ENCODE assay signal across 1 cellular context in genomic region chr16:48300391-48300856, GRCh38.
TF ChIP-seq lines count a peak whose summit lies in the region.

No MANE protein-coding gene starts in this region.

TF ChIP-seq in K562, 482 proteins besides CTCF, POLR2A, EP300 and RAD21 (continued from another document and continues in another):
- TF ChIP-seq AFF1 (IDR thresholded peaks at IDR 0.05; ENCODE audit: low read depth in 1 of 2, partially characterized antibody in 2 of 2) (peak in 1 of 2 experiments; percentile 48), CXXC5 (CRISPR knock-in tag; IDR thresholded peaks at IDR 0.05) (peak; percentile 89), ZNF444 (CRISPR knock-in tag; IDR thresholded peaks at IDR 0.05) (no peak), GABPB2 (CRISPR knock-in tag; conservative IDR thresholded peaks at IDR 0.05) (no peak), SMC3 (conservative IDR thresholded peaks at IDR 0.05; ENCODE audit: insufficient read depth, low read depth, low read length) (no peak), L3MBTL2 (IDR thresholded peaks at IDR 0.05) (peak; percentile 87), ZNF197 (CRISPR knock-in tag; IDR thresholded peaks at IDR 0.05; ENCODE audit: low read depth) (peak; percentile 88), ZBTB12 (CRISPR knock-in tag; IDR thresholded peaks at IDR 0.05) (peak; percentile 44; the same call in 1 of the 2 replicates), PHTF2 (CRISPR knock-in tag; IDR thresholded peaks at IDR 0.05) (0 out of 2 replicates have a peak, but pooled peaks have one; percentile 69), E4F1 (CRISPR knock-in tag; IDR thresholded peaks at IDR 0.05; ENCODE audit: borderline replicate concordance) (no peak), ZNF311 (CRISPR knock-in tag; IDR thresholded peaks at IDR 0.05) (peak; percentile 91), PATZ1 (CRISPR knock-in tag; IDR thresholded peaks at IDR 0.05; ENCODE audit: borderline replicate concordance) (peak; percentile 59; the same call in 1 of the 2 replicates), ATF3 (IDR thresholded peaks at IDR 0.05) (peak; percentile 97), ATF3 (CRISPR knock-in tag; conservative IDR thresholded peaks at IDR 0.05) (no peak), ZBTB26 (CRISPR knock-in tag; IDR thresholded peaks at IDR 0.05) (no peak), NFE2 (IDR thresholded peaks at IDR 0.05; ENCODE audit: low read depth) (peak; percentile 36; the same call in 1 of the 2 replicates), SMAD3 (CRISPR knock-in tag; conservative IDR thresholded peaks at IDR 0.05) (peak; percentile 81; the same call in 1 of the 2 replicates), ZNF707 (CRISPR knock-in tag; conservative IDR thresholded peaks at IDR 0.05) (peak; percentile 60; the same call in 1 of the 2 replicates), ZFP1 (CRISPR knock-in tag; IDR thresholded peaks at IDR 0.05) (no peak), BHLHE40 (IDR thresholded peaks at IDR 0.05; ENCODE audit: low read length) (no peak), OTX1 (CRISPR knock-in tag; IDR thresholded peaks at IDR 0.05) (peak; percentile 22; the same call in 1 of the 2 replicates), JUN (IDR thresholded peaks at IDR 0.05; ENCODE audit: borderline replicate concordance, low read depth, low read length) (peak; percentile 23; the same call in 1 of the 2 replicates), JUN (CRISPR knock-in tag; IDR thresholded peaks at IDR 0.05; ENCODE audit: borderline replicate concordance) (no peak), ZNF277 (CRISPR knock-in tag; IDR thresholded peaks at IDR 0.05; ENCODE audit: borderline replicate concordance) (no peak), ZNF253 (CRISPR knock-in tag; conservative IDR thresholded peaks at IDR 0.05) (no peak), SREBF2 (CRISPR knock-in tag; IDR thresholded peaks at IDR 0.05) (no peak), MECOM (CRISPR knock-in tag; IDR thresholded peaks at IDR 0.05) (peak; percentile 86), NCOA6 (IDR thresholded peaks at IDR 0.05) (no peak), ZNF165 (CRISPR knock-in tag; IDR thresholded peaks at IDR 0.05; ENCODE audit: borderline replicate concordance) (no peak), ZBTB9 (CRISPR knock-in tag; IDR thresholded peaks at IDR 0.05) (0 out of 2 replicates have a peak, but pooled peaks have one; percentile 69), SNIP1 (IDR thresholded peaks at IDR 0.05; ENCODE audit: low read depth) (no peak), CSDE1 (IDR thresholded peaks at IDR 0.05) (no peak), ZNF518B (CRISPR knock-in tag; IDR thresholded peaks at IDR 0.05) (no peak), ATF4 (CRISPR knock-in tag; IDR thresholded peaks at IDR 0.05) (peak; percentile 98), NFYB (IDR thresholded peaks at IDR 0.05; ENCODE audit: extremely low read depth, insufficient read length) (no peak), ZNF134 (CRISPR knock-in tag; conservative IDR thresholded peaks at IDR 0.05) (peak; percentile 51), MAFF (IDR thresholded peaks at IDR 0.05; ENCODE audit: low read length) (no peak), MBD1 (CRISPR knock-in tag; IDR thresholded peaks at IDR 0.05) (no peak), FOS (IDR thresholded peaks at IDR 0.05; ENCODE audit: extremely low read depth, insufficient read length) (no peak)
